21 cellular contexts compared by ENCODE assay signal in genomic region chr3:125172346-125172745, GRCh38. TPM values are rescaled to one million over a fixed set of nuclear protein-coding genes. Genes with fewer than 3 reads are reported as not detected.
DNase-seq lines count a peak whose midpoint lies in the region; ATAC-seq, FAIRE-seq and TF ChIP-seq lines count a peak whose summit lies in the region.
"Had no signal": no experiment of that assay in that cellular context is flagged by ENCODE, and none has a peak within 500 bp of the region (broad histone marks: within the 10 kb centered on the region; RNA-seq: fewer than 3 reads in every experiment).

No MANE protein-coding gene starts in this region.

- H4K20me1 ChIP-seq in H9 (ENCODE audit: control insufficient read depth, insufficient read depth, insufficient read length), result no peaks in the 10 kb centered on the region
- H4K20me1 ChIP-seq: BLaER1 treated with 17β-estradiol and CSF1 and Interleukin-3, amounts not matched to agents 10 nM and 100 nM had no signal

- H3K9me3 ChIP-seq in H9 (ENCODE audit: control insufficient read depth, low read depth, low read length) (no peaks in the 10 kb centered on the region), small intestine (ENCODE audit: control insufficient read depth, low read depth) (no peaks in the 10 kb centered on the region)
- H3K9me3 ChIP-seq: A549, Caco-2 had no signal

- WGBS in H9 (ENCODE audit: extremely low coverage, insufficient read length, low lambda C conversion rate), result no CpG with 5 or more reads among the region's 2 CpGs
- 53 to 81% (median 63%) methylated on average over 2 of the region's 2 CpGs for WGBS in small intestine, 3 donors

- H3K36me3 ChIP-seq in small intestine (ENCODE audit: control insufficient read depth in 2 of 2, insufficient read depth in 2 of 2, low read length in 2 of 2), result no peaks in the 10 kb centered on the region
- H3K36me3 ChIP-seq: BLaER1 treated with 17β-estradiol and CSF1 and Interleukin-3, amounts not matched to agents 10 nM and 100 nM had no signal

- no peak overlapping the region for H3K4me3 ChIP-seq in small intestine (ENCODE audit: low read depth in 1 of 2, low read length in 2 of 2)
- H3K4me3 ChIP-seq: A549; BLaER1 treated with 17β-estradiol and CSF1 and Interleukin-3, amounts not matched to agents 10 nM and 100 nM had no signal

- H4K91ac ChIP-seq in H9 (ENCODE audit: insufficient read length, low read depth, low read length), result no peak overlapping the region

- H3K23ac ChIP-seq in H9 (ENCODE audit: insufficient read length, low read depth, low read length), result no peak overlapping the region

- TF ChIP-seq CTCF in H9 (conservative IDR thresholded peaks at IDR 0.05), result no peak

- H2BK20ac ChIP-seq in H9 (ENCODE audit: low read depth, low read length, poor library complexity, severe bottlenecking), result no peak overlapping the region

- H3K56ac ChIP-seq in H9 (ENCODE audit: insufficient read length, low read depth, low read length), result no peak overlapping the region

- H3K14ac ChIP-seq in H9 (ENCODE audit: insufficient read depth, low read length), result no peak overlapping the region

- H3K9me3 Mint-ChIP-seq in H9, result peaks cover 4 to 6% of the 10 kb centered on the region in 2 experiments; a peak in 4 of 5 replicates
- H3K9me3 Mint-ChIP-seq in activated T-helper 1 cell treated with anti-CD3 and anti-CD28 coated beads, Interleukin-12 subunit alpha, Interleukin-12 subunit beta, Interleukin-2, Interleukin-4 antibody, amounts not matched to agents 30 ng/mL and 10 ng/mL and 1 ng/mL, durations not matched to agents 14 hours and 24 hours and 36 hours, result peaks cover 6% of the 10 kb centered on the region

- H3K27me3 Mint-ChIP-seq in H9 (ENCODE audit: low read depth), result no peaks in the 10 kb centered on the region
- peaks cover 21% of the 10 kb centered on the region for H3K27me3 Mint-ChIP-seq in activated T-helper 1 cell treated with anti-CD3 and anti-CD28 coated beads, Interleukin-12 subunit alpha, Interleukin-12 subunit beta, Interleukin-2, Interleukin-4 antibody, amounts not matched to agents 30 ng/mL and 10 ng/mL and 1 ng/mL, durations not matched to agents 14 hours and 24 hours and 36 hours (ENCODE audit: insufficient read depth)
- H3K27me3 Mint-ChIP-seq: B cell; CD4-positive, alpha-beta T cell had no signal

- no peak overlapping the region for H2AK5ac ChIP-seq in H9 (ENCODE audit: insufficient read length, low read length)

- no peak for FAIRE-seq in small intestine (lab: Jason Lieb, UNC)
- FAIRE-seq: A549, D721Med, G401.6, GM12891, GM19239 had no signal

- peaks cover 10 to 19% (median 17%) of the 10 kb centered on the region in 3 experiments for H3K36me3 Mint-ChIP-seq in H9 (ENCODE audit: insufficient read depth in 1 of 3, low read depth in 3 of 3)
- no peaks in the 10 kb centered on the region for H3K36me3 Mint-ChIP-seq in activated T-helper 1 cell treated with anti-CD3 and anti-CD28 coated beads, Interleukin-12 subunit alpha, Interleukin-12 subunit beta, Interleukin-2, Interleukin-4 antibody, amounts not matched to agents 30 ng/mL and 10 ng/mL and 1 ng/mL, durations not matched to agents 14 hours and 24 hours and 36 hours (ENCODE audit: low read depth)
- H3K36me3 Mint-ChIP-seq: CD8-positive, alpha-beta T cell had no signal

- H2BK15ac ChIP-seq in H9 (ENCODE audit: low read depth, low read length), result no peak overlapping the region

- H3K9ac ChIP-seq in H9 (ENCODE audit: extremely low read depth, insufficient read length, low read length), result no peak overlapping the region
- H3K9ac ChIP-seq: BLaER1 treated with 17β-estradiol and CSF1 and Interleukin-3, amounts not matched to agents 10 nM and 100 nM had no signal

- H3K4me1 ChIP-seq in H9 (ENCODE audit: insufficient read depth, low read length) (no peaks in the 10 kb centered on the region), small intestine (ENCODE audit: control insufficient read depth in 2 of 2, insufficient read depth in 1 of 2, low read depth in 1 of 2, low read length in 1 of 2) (no peaks in the 10 kb centered on the region)
- H3K4me1 ChIP-seq: A549, Caco-2 had no signal

- H3K4ac ChIP-seq in H9 (ENCODE audit: low read depth, low read length), result no peak overlapping the region

- no peak overlapping the region for H3K4me2 ChIP-seq in H9 (ENCODE audit: insufficient read depth, insufficient read length, low read length)
- H3K4me2 ChIP-seq: A549; BLaER1 treated with 17β-estradiol and CSF1 and Interleukin-3, amounts not matched to agents 10 nM and 100 nM had no signal

- H3K4me1 Mint-ChIP-seq in H9, result peaks cover 3 to 6% of the 10 kb centered on the region in 2 experiments; a peak in 2 of 4 replicates
- H3K4me1 Mint-ChIP-seq in activated T-helper 1 cell treated with anti-CD3 and anti-CD28 coated beads, Interleukin-12 subunit alpha, Interleukin-12 subunit beta, Interleukin-2, Interleukin-4 antibody, amounts not matched to agents 30 ng/mL and 10 ng/mL and 1 ng/mL, durations not matched to agents 14 hours and 24 hours and 36 hours (ENCODE audit: low read depth), result no peaks in the 10 kb centered on the region
- H3K4me1 Mint-ChIP-seq: B cell had no signal

- no peak overlapping the region for H3T11ph ChIP-seq in H9 (ENCODE audit: low read length)

- H4K8ac ChIP-seq in H9 (replicated peaks; ENCODE audit: insufficient read length, low read depth, low read length), result no peak overlapping the region

- no peak overlapping the region for H2BK5ac ChIP-seq in H9 (ENCODE audit: insufficient read length, low read length)

- intact Hi-C loops in activated T-helper 1 cell treated with anti-CD3 and anti-CD28 coated beads, Interleukin-12 subunit alpha, Interleukin-12 subunit beta, Interleukin-2, Interleukin-4 antibody, amounts not matched to agents 30 ng/mL and 10 ng/mL and 1 ng/mL, durations not matched to agents 14 hours and 24 hours and 36 hours (cut with micrococcal nuclease), result no loop called here

- no peak overlapping the region for H3K27ac ChIP-seq in H9 (ENCODE audit: insufficient read length, low read depth, low read length)
- no peak overlapping the region for H3K27ac ChIP-seq in small intestine (ENCODE audit: low read depth in 1 of 2, low read length in 1 of 2)
- H3K27ac ChIP-seq: 22Rv1; A549; BLaER1 treated with 17β-estradiol and CSF1 and Interleukin-3, amounts not matched to agents 10 nM and 100 nM; C4-2B had no signal

- peak overlapping the region in 2 of 3 experiments; percentile 12 to 42; a peak in 2 of 7 replicates for H3K27ac Mint-ChIP-seq in H9
- H3K27ac Mint-ChIP-seq in activated T-helper 1 cell treated with anti-CD3 and anti-CD28 coated beads, Interleukin-12 subunit alpha, Interleukin-12 subunit beta, Interleukin-2, Interleukin-4 antibody, amounts not matched to agents 30 ng/mL and 10 ng/mL and 1 ng/mL, durations not matched to agents 14 hours and 24 hours and 36 hours, result peak overlapping the region; percentile 72
- H3K27ac Mint-ChIP-seq: B cell; CD4-positive, alpha-beta T cell; CD8-positive, alpha-beta T cell had no signal

- H3K79me2 ChIP-seq in H9 (ENCODE audit: insufficient read depth, low read length), result no peaks in the 10 kb centered on the region

- H2BK12ac ChIP-seq in H9 (ENCODE audit: insufficient read length, low read depth, low read length), result no peak overlapping the region

- no peak overlapping the region for H3K18ac ChIP-seq in H9 (ENCODE audit: insufficient read length, low read depth, low read length)

- H3K23me2 ChIP-seq in H9 (ENCODE audit: insufficient read length, low read depth, low read length, poor library complexity, severe bottlenecking), result no peaks in the 10 kb centered on the region

- no peak overlapping the region for H4K5ac ChIP-seq in H9 (ENCODE audit: insufficient read length, low read depth, low read length)

- H3K27me3 ChIP-seq in H9 (ENCODE audit: insufficient read depth, low read length) (no peaks in the 10 kb centered on the region), small intestine (ENCODE audit: control insufficient read depth in 2 of 2, insufficient read depth in 2 of 2, low read length in 2 of 2) (no peaks in the 10 kb centered on the region)
- H3K27me3 ChIP-seq: BLaER1 treated with 17β-estradiol and CSF1 and Interleukin-3, amounts not matched to agents 10 nM and 100 nM had no signal

- no peak overlapping the region for H2BK120ac ChIP-seq in H9 (ENCODE audit: low read depth, low read length, poor library complexity, severe bottlenecking)

- no peaks in the 10 kb centered on the region for H3K79me1 ChIP-seq in H9 (ENCODE audit: insufficient read depth, low read depth, low read length, poor library complexity, severe bottlenecking)

- DNase-seq in H9 (no peak), small intestine (peak; percentile 15), HK-2 (ENCODE audit: unreplicated experiment) (no peak)
- DNase-seq in activated T-helper 1 cell treated with anti-CD3 and anti-CD28 coated beads, Interleukin-12 subunit alpha, Interleukin-12 subunit beta, Interleukin-2, Interleukin-4 antibody, amounts not matched to agents 30 ng/mL and 10 ng/mL and 1 ng/mL, durations not matched to agents 14 hours and 24 hours and 36 hours (ENCODE audit: low spot score), result no peak
- DNase-seq: AML-193; Caco-2; Calu3; CD4-positive, alpha-beta T cell; DMS79 treated with DMSO at 0.1 percent for 48 hours; GF-D8 had no signal

- no peak overlapping the region for H3K4me3 Mint-ChIP-seq in H9
- H3K4me3 Mint-ChIP-seq in activated T-helper 1 cell treated with anti-CD3 and anti-CD28 coated beads, Interleukin-12 subunit alpha, Interleukin-12 subunit beta, Interleukin-2, Interleukin-4 antibody, amounts not matched to agents 30 ng/mL and 10 ng/mL and 1 ng/mL, durations not matched to agents 14 hours and 24 hours and 36 hours, result no peak overlapping the region
- H3K4me3 Mint-ChIP-seq: B cell; CD4-positive, alpha-beta T cell; CD8-positive, alpha-beta T cell had no signal

- ATAC-seq in HG02571 (IDR thresholded peaks at IDR 0.05; ENCODE audit: unreplicated experiment), result no peak
- ATAC-seq: A549; CD8-positive, alpha-beta T cell had no signal

- no peak overlapping the region for H2AFZ ChIP-seq in H9 (ENCODE audit: low read length)

RNA-seq across cellular contexts. Expression of gene SLC12A8, which starts 40.2 kb away (rescaled TPM):
- 8.2 and 9.1 TPM in 2 replicates for total RNA-seq in H9 (2021)
- 1.1 TPM in 2 replicates for total RNA-seq in activated T-helper 1 cell treated with anti-CD3 and anti-CD28 coated beads, Interleukin-12 subunit alpha, Interleukin-12 subunit beta, Interleukin-2, Interleukin-4 antibody, amounts not matched to agents 30 ng/mL and 10 ng/mL and 1 ng/mL, durations not matched to agents 14 hours and 24 hours and 36 hours
- polyA plus RNA-seq in small intestine, result 1 to 10 TPM in 2 of 3 donors, under 1 TPM in 1; 0.81 to 7.5 (median 2.2) TPM
- total RNA-seq: CD8-positive, alpha-beta T cell had no signal
